In genomic region chrX:23598561-23598960, GRCh38 we compare ENCODE assay signal across 19 cellular contexts.
A peak's percentile ranks its signal among the peaks of the same experiment; 100 is the strongest.
DNase-seq lines count a peak whose midpoint lies in the region; ATAC-seq and TF ChIP-seq lines count a peak whose summit lies in the region.
"Had no signal": no experiment of that assay in that cellular context is flagged by ENCODE, and none has a peak within 500 bp of the region (broad histone marks: within the 10 kb centered on the region; RNA-seq: fewer than 3 reads in every experiment).

No MANE protein-coding gene starts in this region.

- H3K36me3 ChIP-seq in gastroesophageal sphincter: no peaks in the 10 kb centered on the region
- H3K36me3 ChIP-seq: BLaER1 had no signal

- no peaks in the 10 kb centered on the region for H3K27me3 ChIP-seq in gastroesophageal sphincter
- H3K27me3 ChIP-seq: BLaER1 had no signal

- H3K4me1 ChIP-seq in gastroesophageal sphincter: no peaks in the 10 kb centered on the region
- H3K4me1 ChIP-seq: BLaER1, Caco-2 had no signal

- DNase-seq in LHCN-M2 (ENCODE audit: low read depth): peak; percentile 21
- DNase-seq in amniotic epithelial cell (ENCODE audit: low read depth): peak; percentile 5
- DNase-seq in myocyte (ENCODE audit: low read depth): peak; percentile 26
- no peak for DNase-seq in T-helper 1 cell
- no peak for DNase-seq in DMS153 treated with DMSO at 0.1 percent for 48 hours (lab: John Stamatoyannopoulos, UW; ENCODE audit: unreplicated experiment)
- no peak for DNase-seq in omental fat pad (ENCODE audit: low spot score)
- DNase-seq: Caco-2; CD4-positive, CD25-positive, alpha-beta regulatory T cell; CD8-positive, alpha-beta T cell; DMS153; DMS79; EL; GDM1; H9 had no signal

- TF ChIP-seq CTCF in gastroesophageal sphincter (IDR thresholded peaks at IDR 0.05): no peak
- no peak for TF ChIP-seq CTCF in omental fat pad (IDR thresholded peaks at IDR 0.05)

- ATAC-seq in gastroesophageal sphincter (no peak), omental fat pad (ENCODE audit: low FRiP score) (no peak)
- ATAC-seq: CD8-positive, alpha-beta T cell; GM23338; HCT116 had no signal

- no peak for TF ChIP-seq POLR2A in gastroesophageal sphincter (IDR thresholded peaks at IDR 0.05)

- no peak overlapping the region for H3K4me3 ChIP-seq in gastroesophageal sphincter
- H3K4me3 ChIP-seq: BLaER1, GM23338 had no signal

- H3K27ac ChIP-seq in gastroesophageal sphincter: no peak overlapping the region
- H3K27ac ChIP-seq: BLaER1, C4-2B had no signal

- WGBS in gastroesophageal sphincter (ENCODE audit: low coverage in 1 of 2), 2 donors: 53 to 79% methylated on average over 2 to 3 of the region's 5 CpGs

- TF ChIP-seq EP300 in gastroesophageal sphincter (IDR thresholded peaks at IDR 0.05): no peak

- H3K9me3 ChIP-seq in gastroesophageal sphincter: no peaks in the 10 kb centered on the region
- H3K9me3 ChIP-seq: BLaER1, Caco-2 had no signal

Comparison
In these comparisons a context has a peak if more than half of its experiments do, and no peak if none do; other contexts are left out.
1. DNase-seq: peak in LHCN-M2 (single experiment), amniotic epithelial cell (single experiment) and myocyte (single experiment); none in T-helper 1 cell (0 of 5), DMS153 treated with DMSO at 0.1 percent for 48 hours (single experiment) and omental fat pad (single experiment).